Comparison of ENCODE assay signal across 8 cellular contexts in genomic region chrX:53279296-53280237, GRCh38. TPM values are rescaled to one million over a fixed set of nuclear protein-coding genes. Genes with fewer than 3 reads are reported as not detected.
DNase-seq lines count a peak whose midpoint lies in the region; ATAC-seq and TF ChIP-seq lines count a peak whose summit lies in the region.

No MANE protein-coding gene starts in this region.

- H3K4me1 Mint-ChIP-seq in activated B cell treated with CpG ODN at 0.5 μM for 24 hours, result peaks cover 8% of the 10 kb centered on the region

- CTCF ChIA-PET in activated B cell treated with CpG ODN at 0.5 μM for 24 hours (lab: Charles Lee), result no interaction called here

- peaks cover 1% of the 10 kb centered on the region for H3K27me3 Mint-ChIP-seq in activated B cell treated with CpG ODN at 0.5 μM for 24 hours

- H3K9me3 Mint-ChIP-seq in activated B cell treated with CpG ODN at 0.5 μM for 24 hours, result no peaks in the 10 kb centered on the region

- intact Hi-C loops in activated B cell treated with CpG ODN at 0.5 μM for 24 hours (cut with micrococcal nuclease) (no loop called here), left colon (cut with DNase I, micrococcal nuclease) (no loop called here)

- DNase-seq in stimulated activated CD4-positive, alpha-beta T cell treated with anti-CD3 and anti-CD28 coated beads, Interleukin-4, amount 100 ng/mL, for 1 hour, result peak; percentile 9
- no peak for DNase-seq in stimulated activated CD4-positive, alpha-beta T cell treated with anti-CD3 and anti-CD28 coated beads, Interleukin-4, amount 100 ng/mL, for 24 hours
- DNase-seq in activated B cell treated with CpG ODN at 0.5 μM for 24 hours (no peak), left colon (peak; percentile 31 to 41), DMS 273 (lab: John Stamatoyannopoulos, UW; ENCODE audit: unreplicated experiment) (no peak), AG08395 (ENCODE audit: low spot score) (no peak)

- no peaks in the 10 kb centered on the region for H3K36me3 Mint-ChIP-seq in activated B cell treated with CpG ODN at 0.5 μM for 24 hours (ENCODE audit: low read depth)

- no peak for TF ChIP-seq CTCF in activated B cell treated with CpG ODN at 0.5 μM for 24 hours (IDR thresholded peaks at IDR 0.05)

- H3K27ac Mint-ChIP-seq in activated B cell treated with CpG ODN at 0.5 μM for 24 hours, result no peak overlapping the region

- POLR2A ChIA-PET in activated B cell treated with CpG ODN at 0.5 μM for 24 hours (lab: Charles Lee), result no interaction called here

- ATAC-seq in activated B cell treated with CpG ODN at 0.5 μM for 24 hours (ENCODE audit: low read depth) (peak; percentile 40), left colon (peak; percentile 13), GM18873 (IDR thresholded peaks at IDR 0.05; ENCODE audit: low FRiP score, unreplicated experiment) (no peak), GM19452 (IDR thresholded peaks at IDR 0.05; ENCODE audit: unreplicated experiment) (no peak)

- peak overlapping the region; percentile 55 for H3K4me3 Mint-ChIP-seq in activated B cell treated with CpG ODN at 0.5 μM for 24 hours

RNA-seq across cellular contexts. Expression of gene IQSEC2, which starts 1.8 kb away (rescaled TPM):
- total RNA-seq in activated B cell treated with CpG ODN at 0.5 μM for 24 hours (0.24 and 0.53 TPM in 2 replicates), left colon (10 to 100 TPM; 32.1 to 32.9 TPM)

RNA-seq across cellular contexts. Expression of gene KDM5C, which starts 54.6 kb away (rescaled TPM):
- total RNA-seq in activated B cell treated with CpG ODN at 0.5 μM for 24 hours (109 and 117 TPM in 2 replicates), left colon (100 to 1,000 TPM; 105 to 110 TPM)

Comparison
In these comparisons a context has a peak if more than half of its experiments do, and no peak if none do; other contexts are left out.
1. DNase-seq: peak in stimulated activated CD4-positive, alpha-beta T cell treated with anti-CD3 and anti-CD28 coated beads, Interleukin-4, amount 100 ng/mL, for 1 hour (single experiment) and left colon (2 of 2); none in stimulated activated CD4-positive, alpha-beta T cell treated with anti-CD3 and anti-CD28 coated beads, Interleukin-4, amount 100 ng/mL, for 24 hours (single experiment), activated B cell treated with CpG ODN at 0.5 μM for 24 hours (single experiment), DMS 273 (single experiment) and AG08395 (single experiment).
2. ATAC-seq: peak in activated B cell treated with CpG ODN at 0.5 μM for 24 hours (single experiment) and left colon (single experiment); none in GM18873 (single experiment) and GM19452 (single experiment).
3. RNA of gene IQSEC2, which starts 1.8 kb away (total RNA-seq): 32.1 to 32.9 TPM in left colon; 0.24 to 0.53 TPM in activated B cell treated with CpG ODN at 0.5 μM for 24 hours; every median in the first group is over 10 times any median in the second.